In genomic region chr5:150573867-150574817, GRCh38 we compare ENCODE assay signal across 13 cellular contexts.
DNase-seq lines count a peak whose midpoint lies in the region; ATAC-seq, FAIRE-seq and TF ChIP-seq lines count a peak whose summit lies in the region.
"Had no signal": no experiment of that assay in that cellular context is flagged by ENCODE, and none has a peak within 500 bp of the region (broad histone marks: within the 10 kb centered on the region; RNA-seq: fewer than 3 reads in every experiment).

No MANE protein-coding gene starts in this region.

- H3K4me3 Mint-ChIP-seq in GM23338 = no peak overlapping the region
- H3K4me3 Mint-ChIP-seq in activated naive CD8-positive, alpha-beta T cell treated with anti-CD3 and anti-CD28 coated beads, Interleukin-2, amount 50 U/mL, for 24 hours = no peak overlapping the region
- H3K4me3 Mint-ChIP-seq: CD8-positive, alpha-beta memory T cell had no signal

- H3K27ac ChIP-seq in GM23338 (ENCODE audit: low read depth) (no peak overlapping the region), keratinocyte (ENCODE audit: control insufficient read depth, insufficient read depth, low read length) (no peak overlapping the region), prostate gland (no peak overlapping the region)
- H3K27ac ChIP-seq: breast epithelium had no signal

- H2AFZ ChIP-seq in GM23338 (peak overlapping the region; percentile 59; the same call in 1 of the 2 replicates), keratinocyte (ENCODE audit: control insufficient read depth, low read length) (no peak overlapping the region)

- WGBS in prostate gland = 84% methylated on average over 18 of the region's 18 CpGs

- no peaks in the 10 kb centered on the region; the same call in 1 of the 2 replicates for H3K9me2 ChIP-seq in GM23338 (ENCODE audit: insufficient read depth)

- peaks cover 7% of the 10 kb centered on the region for H3K27me3 Mint-ChIP-seq in GM23338 (ENCODE audit: insufficient read depth, low read depth, poor library complexity)
- H3K27me3 Mint-ChIP-seq in activated naive CD8-positive, alpha-beta T cell treated with anti-CD3 and anti-CD28 coated beads, Interleukin-2, amount 50 U/mL, for 24 hours = no peaks in the 10 kb centered on the region

- no peaks in the 10 kb centered on the region for H3K9me3 Mint-ChIP-seq in GM23338
- no peaks in the 10 kb centered on the region for H3K9me3 Mint-ChIP-seq in activated naive CD8-positive, alpha-beta T cell treated with anti-CD3 and anti-CD28 coated beads, Interleukin-2, amount 50 U/mL, for 24 hours
- H3K9me3 Mint-ChIP-seq: CD8-positive, alpha-beta memory T cell had no signal

- H3K36me3 ChIP-seq in GM23338 (ENCODE audit: insufficient read depth) (no peaks in the 10 kb centered on the region), keratinocyte (ENCODE audit: control insufficient read depth in 2 of 2, extremely low read depth in 1 of 2, insufficient read depth in 2 of 2, low read length in 2 of 2) (no peaks in the 10 kb centered on the region), prostate gland (no peaks in the 10 kb centered on the region)
- H3K36me3 ChIP-seq: breast epithelium had no signal

- H3K9ac ChIP-seq in keratinocyte (ENCODE audit: control insufficient read depth, extremely low read depth, insufficient read depth, low read length) = no peak overlapping the region

- intact Hi-C loops in prostate gland (cut with DNase I) = no loop called here

- H3K4me1 Mint-ChIP-seq in GM23338 = peaks cover 4% of the 10 kb centered on the region; the same call in 1 of the 3 replicates
- no peaks in the 10 kb centered on the region for H3K4me1 Mint-ChIP-seq in activated naive CD8-positive, alpha-beta T cell treated with anti-CD3 and anti-CD28 coated beads, Interleukin-2, amount 50 U/mL, for 24 hours
- H3K4me1 Mint-ChIP-seq: CD8-positive, alpha-beta memory T cell had no signal

- H3K9me3 ChIP-seq in keratinocyte (ENCODE audit: control insufficient read depth, low read depth, low read length) (no peaks in the 10 kb centered on the region), prostate gland (no peaks in the 10 kb centered on the region)
- H3K9me3 ChIP-seq: breast epithelium had no signal

- no peak for TF ChIP-seq POLR2A in prostate gland (IDR thresholded peaks at IDR 0.05)

- no peaks in the 10 kb centered on the region for H3K36me3 Mint-ChIP-seq in GM23338 (ENCODE audit: low read depth)
- no peaks in the 10 kb centered on the region for H3K36me3 Mint-ChIP-seq in activated naive CD8-positive, alpha-beta T cell treated with anti-CD3 and anti-CD28 coated beads, Interleukin-2, amount 50 U/mL, for 24 hours (ENCODE audit: low read depth)
- H3K36me3 Mint-ChIP-seq: CD8-positive, alpha-beta memory T cell had no signal

- no peak overlapping the region for H3K27ac Mint-ChIP-seq in GM23338
- no peak overlapping the region for H3K27ac Mint-ChIP-seq in activated naive CD8-positive, alpha-beta T cell treated with anti-CD3 and anti-CD28 coated beads, Interleukin-2, amount 50 U/mL, for 24 hours
- H3K27ac Mint-ChIP-seq: CD8-positive, alpha-beta memory T cell had no signal

- no peak overlapping the region for H3K4me3 ChIP-seq in AG09309 (ENCODE audit: control insufficient read depth, low read depth, low read length)
- no peak overlapping the region for H3K4me3 ChIP-seq in GM23338
- no peak overlapping the region for H3K4me3 ChIP-seq in keratinocyte (ENCODE audit: control insufficient read depth in 2 of 3, extremely low read depth in 1 of 3, insufficient read depth in 2 of 3, low read depth in 1 of 3, low read length in 3 of 3)
- H3K4me3 ChIP-seq in prostate gland = no peak overlapping the region
- H3K4me3 ChIP-seq: breast epithelium had no signal

- ATAC-seq in GM23338 = peak; percentile 80
- ATAC-seq in activated naive CD8-positive, alpha-beta T cell treated with anti-CD3 and anti-CD28 coated beads, Interleukin-2, amount 50 U/mL, for 24 hours = peak; percentile 26

- H4K20me1 ChIP-seq in GM23338 (replicated peaks; ENCODE audit: insufficient read depth) (no peaks in the 10 kb centered on the region), keratinocyte (ENCODE audit: control insufficient read depth, extremely low read depth, insufficient read depth, low read length) (no peaks in the 10 kb centered on the region)

- dilution Hi-C loops in keratinocyte (cut with MboI; ENCODE audit: extremely low pct_ligation_motif_present, low sequenced_read_pairs) = no loop called here

- H3K27me3 ChIP-seq in GM23338 (ENCODE audit: insufficient read depth) (no peaks in the 10 kb centered on the region), keratinocyte (ENCODE audit: control insufficient read depth, extremely low read depth, insufficient read depth, low read length) (peaks cover 6% of the 10 kb centered on the region), prostate gland (replicated peaks; ENCODE audit: insufficient read depth) (no peaks in the 10 kb centered on the region)
- H3K27me3 ChIP-seq: breast epithelium had no signal

- no peak for DNase-seq in AG09309 (ENCODE audit: low read depth)
- no peak for DNase-seq in GM23338 (ENCODE audit: low spot score)
- no peak for DNase-seq in activated naive CD8-positive, alpha-beta T cell treated with anti-CD3 and anti-CD28 coated beads, Interleukin-2, amount 50 U/mL, for 24 hours
- DNase-seq in keratinocyte (ENCODE audit: low read depth, low spot score) = no peak
- no peak for DNase-seq in NCI-H524 treated with DMSO at 0.1 percent for 48 hours (lab: John Stamatoyannopoulos, UW)
- no peak for DNase-seq in NK-92 (lab: John Stamatoyannopoulos, UW; ENCODE audit: unreplicated experiment)
- no peak for DNase-seq in stimulated activated CD4-positive, alpha-beta T cell treated with anti-CD3 and anti-CD28 coated beads, Interleukin-2, amount 100 ng/mL, for 24 hours
- DNase-seq in prostate gland (ENCODE audit: low spot score) = no peak
- DNase-seq: activated CD4-positive, alpha-beta T cell treated with anti-CD3 and anti-CD28 coated beads for 4 hours; CD8-positive, alpha-beta memory T cell; erythroblast; NCI-H1436 had no signal

- H3K4me1 ChIP-seq in GM23338 (ENCODE audit: insufficient read depth) (no peaks in the 10 kb centered on the region), keratinocyte (ENCODE audit: control insufficient read depth, extremely low read depth, insufficient read depth, low read length) (no peaks in the 10 kb centered on the region), prostate gland (replicated peaks) (no peaks in the 10 kb centered on the region)
- H3K4me1 ChIP-seq: breast epithelium had no signal

- H3F3A ChIP-seq in GM23338 (replicated peaks; ENCODE audit: low read depth) = no peaks in the 10 kb centered on the region

- peak; percentile 19 for TF ChIP-seq CTCF in AG09309 (IDR thresholded peaks at IDR 0.05; ENCODE audit: control insufficient read depth, insufficient read depth, low read depth, low read length, missing control alignments)
- TF ChIP-seq CTCF in GM23338 (conservative IDR thresholded peaks at IDR 0.05; ENCODE audit: low read depth in 2 of 2) = peak in 1 of 2 experiments; percentile 65; a peak in 3 of 4 replicates
- peak; percentile 16 to 47 (median 21) for TF ChIP-seq CTCF in keratinocyte (optimal IDR thresholded peaks at IDR 0.05 in 1 of 3, IDR thresholded peaks at IDR 0.05 in 1 of 3, conservative IDR thresholded peaks at IDR 0.05 in 1 of 3; ENCODE audit: extremely low read depth in 1 of 3, insufficient read depth in 2 of 3, low read length in 3 of 3)
- no peak for TF ChIP-seq CTCF in prostate gland (IDR thresholded peaks at IDR 0.05)

- H3K4me2 ChIP-seq in GM23338 (no peak overlapping the region), keratinocyte (ENCODE audit: control insufficient read depth, extremely low read depth, insufficient read depth, low read depth, low read length) (no peak overlapping the region)

- H3K9me1 ChIP-seq in keratinocyte (ENCODE audit: control insufficient read depth, extremely low read depth, insufficient read depth, low read length) = no peaks in the 10 kb centered on the region

- no peak for FAIRE-seq in keratinocyte (lab: Jason Lieb, UNC)

- H3K79me2 ChIP-seq in GM23338 (replicated peaks; ENCODE audit: insufficient read depth) (no peaks in the 10 kb centered on the region), keratinocyte (ENCODE audit: control insufficient read depth, insufficient read depth, low read length) (no peaks in the 10 kb centered on the region)

TF ChIP-seq in GM23338, 12 proteins besides CTCF, POLR2A, EP300 and RAD21 (continues in another document):
- no peak for TF ChIP-seq STAT1 (IDR thresholded peaks at IDR 0.05; ENCODE audit: unreplicated experiment)

Comparison
In these comparisons a context has a peak if more than half of its experiments do, and no peak if none do; other contexts are left out.
1. CTCF ChIP-seq: peak in AG09309 (single experiment) and keratinocyte (3 of 3); none in prostate gland (0 of 4).